24 cellular contexts compared by ENCODE assay signal in genomic region chr5:62496152-62496551, GRCh38.
DNase-seq lines count a peak whose midpoint lies in the region; ATAC-seq, FAIRE-seq and TF ChIP-seq lines count a peak whose summit lies in the region.
"Had no signal": no experiment of that assay in that cellular context is flagged by ENCODE, and none has a peak within 500 bp of the region (broad histone marks: within the 10 kb centered on the region; RNA-seq: fewer than 3 reads in every experiment).

No MANE protein-coding gene starts in this region.

- no peaks in the 10 kb centered on the region for H3K36me3 Mint-ChIP-seq in activated naive CD4-positive, alpha-beta T cell treated with anti-CD3 and anti-CD28 coated beads, Interleukin-2, amount 50 U/mL, for 72 hours

- H3K9me3 ChIP-seq in HUES6 (ENCODE audit: control insufficient read depth, insufficient read depth, low read depth, low read length): no peaks in the 10 kb centered on the region
- H3K9me3 ChIP-seq: BE2C, Caco-2 had no signal

- H3K27me3 ChIP-seq in HUES6 (ENCODE audit: control insufficient read depth, insufficient read depth, low read length) (no peaks in the 10 kb centered on the region), bronchial epithelial cell (ENCODE audit: control insufficient read depth, insufficient read depth, low read length) (no peaks in the 10 kb centered on the region), foreskin keratinocyte (no peaks in the 10 kb centered on the region)
- H3K27me3 ChIP-seq: BE2C had no signal

- no peak for FAIRE-seq in bronchial epithelial cell (lab: Jason Lieb, UNC)
- FAIRE-seq: A204.1, G401.6, GM12892, GM18507, HepG2, HTR-8/SVneo had no signal

- H3K27ac Mint-ChIP-seq in activated naive CD4-positive, alpha-beta T cell treated with anti-CD3 and anti-CD28 coated beads, Interleukin-2, amount 50 U/mL, for 72 hours: no peak overlapping the region
- H3K27ac Mint-ChIP-seq: HFFc6, IgD-negative memory B cell had no signal

- H3K27ac ChIP-seq in HUES6 (ENCODE audit: low read depth, low read length) (peak overlapping the region; percentile 12; the same call in 1 of the 2 replicates), foreskin keratinocyte (no peak overlapping the region)

- DNase-seq in ELR (ENCODE audit: low read depth) (peak; percentile 36), bronchial epithelial cell (ENCODE audit: low read depth) (peak; percentile 42), foreskin keratinocyte (no peak), GF-D8 (lab: John Stamatoyannopoulos, UW) (no peak), NCI-H82 treated with DMSO at 0.1 percent for 48 hours (lab: John Stamatoyannopoulos, UW; ENCODE audit: unreplicated experiment) (no peak)
- no peak for DNase-seq in activated naive CD4-positive, alpha-beta T cell treated with anti-CD3 and anti-CD28 coated beads, Interleukin-2, amount 50 U/mL, for 72 hours (ENCODE audit: low spot score in 2 of 2)
- DNase-seq: ACHN; BE2C; C1 segment of cervical spinal cord; Caco-2; CD4-positive, CD25-positive, alpha-beta regulatory T cell; DMS79 treated with DMSO at 0.1 percent for 48 hours; GOT3; HFFc6; KBM-7 had no signal

- H3K4me3 ChIP-seq in HUES6 (ENCODE audit: low read depth, low read length) (no peak overlapping the region), bronchial epithelial cell (ENCODE audit: low read depth, low read length) (no peak overlapping the region)

- H3K36me3 ChIP-seq in HUES6 (ENCODE audit: control insufficient read depth, insufficient read depth, low read length) (peaks cover 18% of the 10 kb centered on the region), bronchial epithelial cell (ENCODE audit: control insufficient read depth, insufficient read depth, low read length) (peaks cover 2% of the 10 kb centered on the region)

- no peaks in the 10 kb centered on the region for H3K9me3 Mint-ChIP-seq in activated naive CD4-positive, alpha-beta T cell treated with anti-CD3 and anti-CD28 coated beads, Interleukin-2, amount 50 U/mL, for 72 hours
- H3K9me3 Mint-ChIP-seq: CD4-positive, CD25-positive, alpha-beta regulatory T cell; HFFc6; IgD-negative memory B cell had no signal

- no peak for TF ChIP-seq CTCF in bronchial epithelial cell (IDR thresholded peaks at IDR 0.05; ENCODE audit: insufficient read depth, low read length, severe bottlenecking)
- no peak for TF ChIP-seq CTCF in foreskin keratinocyte (conservative IDR thresholded peaks at IDR 0.05)

- H3K9ac ChIP-seq in HUES6 (ENCODE audit: low read length): no peak overlapping the region

- H3K4me1 ChIP-seq in HUES6 (ENCODE audit: control insufficient read depth, insufficient read depth, low read length) (peaks cover 12% of the 10 kb centered on the region), foreskin keratinocyte (no peaks in the 10 kb centered on the region)
- H3K4me1 ChIP-seq: BE2C, Caco-2 had no signal

- peak; percentile 54 for ATAC-seq in foreskin keratinocyte
- ATAC-seq in activated naive CD4-positive, alpha-beta T cell treated with anti-CD3 and anti-CD28 coated beads, Interleukin-2, amount 50 U/mL, for 72 hours: no peak
- ATAC-seq: HCT116, HepG2 had no signal

Comparison
In these comparisons a context has a peak if more than half of its experiments do, and no peak if none do; other contexts are left out.
1. DNase-seq: peak in ELR (single experiment) and bronchial epithelial cell (single experiment); none in foreskin keratinocyte (0 of 2), GF-D8 (single experiment), NCI-H82 treated with DMSO at 0.1 percent for 48 hours (single experiment) and activated naive CD4-positive, alpha-beta T cell treated with anti-CD3 and anti-CD28 coated beads, Interleukin-2, amount 50 U/mL, for 72 hours (0 of 2).